1 cellular context compared by ENCODE assay signal in genomic region chr3:47159820-47160219, GRCh38.
A peak's percentile ranks its signal among the peaks of the same experiment; 100 is the strongest.
TF ChIP-seq lines count a peak whose summit lies in the region.

No MANE protein-coding gene starts in this region.

TF ChIP-seq in K562, 482 proteins besides CTCF, POLR2A, EP300 and RAD21:
- TF ChIP-seq ZNF23 (CRISPR knock-in tag; IDR thresholded peaks at IDR 0.05), result no peak
- peak in 1 of 2 experiments; percentile 66; a peak in 1 of 4 replicates for TF ChIP-seq FOXK2 (conservative IDR thresholded peaks at IDR 0.05 in 1 of 2, IDR thresholded peaks at IDR 0.05 in 1 of 2; ENCODE audit: low read depth in 2 of 2)
- TF ChIP-seq KAT7 (CRISPR knock-in tag; IDR thresholded peaks at IDR 0.05; ENCODE audit: borderline replicate concordance), result 0 out of 2 replicates have a peak, but pooled peaks have one; percentile 44
- peak; percentile 25; the same call in 1 of the 2 replicates for TF ChIP-seq ZNF384 (IDR thresholded peaks at IDR 0.05; ENCODE audit: low read depth, low read length)
- no peak for TF ChIP-seq ID3 (CRISPR knock-in tag; IDR thresholded peaks at IDR 0.05)
- no peak for TF ChIP-seq ID3 (tag; IDR thresholded peaks at IDR 0.05)
- TF ChIP-seq JUN (IDR thresholded peaks at IDR 0.05; ENCODE audit: borderline replicate concordance, low read depth, low read length), result no peak
- no peak for TF ChIP-seq JUN (CRISPR knock-in tag; IDR thresholded peaks at IDR 0.05; ENCODE audit: borderline replicate concordance)
- 0 out of 2 replicates have a peak, but pooled peaks have one; percentile 31 for TF ChIP-seq ZFP91 (CRISPR knock-in tag; IDR thresholded peaks at IDR 0.05)
- TF ChIP-seq TSHZ1 (CRISPR knock-in tag; IDR thresholded peaks at IDR 0.05), result no peak
- TF ChIP-seq RREB1 (CRISPR knock-in tag; IDR thresholded peaks at IDR 0.05), result no peak
- TF ChIP-seq ZNF280B (CRISPR knock-in tag; IDR thresholded peaks at IDR 0.05), result no peak
- no peak for TF ChIP-seq ZNF740 (CRISPR knock-in tag; IDR thresholded peaks at IDR 0.05)
- TF ChIP-seq ZNF740 (tag; IDR thresholded peaks at IDR 0.05), result no peak
- peak; percentile 97 for TF ChIP-seq PRDM10 (IDR thresholded peaks at IDR 0.05; ENCODE audit: partially characterized antibody)
- no peak for TF ChIP-seq BRF1 (IDR thresholded peaks at IDR 0.05; ENCODE audit: borderline replicate concordance, extremely low read depth, insufficient read length)
- no peak for TF ChIP-seq CCAR2 (IDR thresholded peaks at IDR 0.05; ENCODE audit: low read depth, low read length)
- TF ChIP-seq CREB1 (IDR thresholded peaks at IDR 0.05), result no peak
- TF ChIP-seq CREB1 (CRISPR knock-in tag; IDR thresholded peaks at IDR 0.05), result peak; percentile 34; the same call in 1 of the 2 replicates
- TF ChIP-seq ZFPM2 (CRISPR knock-in tag; IDR thresholded peaks at IDR 0.05), result no peak
- TF ChIP-seq SFPQ (IDR thresholded peaks at IDR 0.05; ENCODE audit: low read depth, low read length), result no peak
- TF ChIP-seq DACH1 (IDR thresholded peaks at IDR 0.05; ENCODE audit: partially characterized antibody), result no peak
- TF ChIP-seq NR2C2 (CRISPR knock-in tag; IDR thresholded peaks at IDR 0.05), result no peak
- TF ChIP-seq NR2C2 (tag; IDR thresholded peaks at IDR 0.05), result no peak
